ENCODE assay signal across 16 cellular contexts in the genomic region with DNA sequence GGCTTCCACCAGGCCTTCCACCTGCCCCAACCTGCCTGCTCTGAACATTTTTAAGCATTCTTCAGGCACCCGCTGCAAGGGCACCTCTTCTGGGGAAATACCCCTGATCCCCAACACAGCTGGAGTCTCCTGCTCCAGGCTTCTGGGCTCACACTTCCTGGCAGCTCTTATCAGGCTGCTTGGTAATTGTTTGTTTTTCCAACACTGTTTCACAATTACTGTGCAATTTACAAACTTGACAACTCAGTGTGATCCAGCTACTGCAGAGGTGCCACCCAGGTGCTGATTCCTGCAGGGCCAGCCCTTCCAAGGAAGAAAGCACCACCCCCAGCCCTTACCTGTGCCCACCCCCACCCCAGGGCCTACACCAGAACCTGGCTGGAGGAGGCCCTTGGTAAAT.
DNase-seq lines count a peak whose midpoint lies in the region; ATAC-seq and TF ChIP-seq lines count a peak whose summit lies in the region.
"Had no signal": no experiment of that assay in that cellular context is flagged by ENCODE, and none has a peak within 500 bp of the region (broad histone marks: within the 10 kb centered on the region; RNA-seq: fewer than 3 reads in every experiment).

No MANE protein-coding gene starts in this region.

- H3K36me3 ChIP-seq in lung (ENCODE audit: control insufficient read depth in 2 of 2, insufficient read depth in 2 of 2, low read length in 2 of 2) (no peaks in the 10 kb centered on the region), psoas muscle (ENCODE audit: insufficient read depth in 1 of 2, low read depth in 1 of 2) (no peaks in the 10 kb centered on the region)
- H3K36me3 ChIP-seq in effector memory CD4-positive, alpha-beta T cell (ENCODE audit: control insufficient read depth, insufficient read depth, low read length): no peaks in the 10 kb centered on the region

- 63 to 69% methylated on average over 1 of the region's 1 CpG for WGBS in lung, 2 donors
- WGBS in psoas muscle, 3 donors: 73 to 88% (median 81%) methylated on average over 1 of the region's 1 CpG

- peaks cover 3% of the 10 kb centered on the region for H3K27me3 Mint-ChIP-seq in activated T-helper 2 cell treated with anti-CD3 and anti-CD28 coated beads, Interferon-gamma antibody, Interleukin-2, Interleukin-4, amounts not matched to agents 10 μg/mL and 5 μg/mL and 100 μg/mL, durations not matched to agents 14 hours and 24 hours and 36 hours (ENCODE audit: low read depth)

- TF ChIP-seq CTCF in lung (IDR thresholded peaks at IDR 0.05; ENCODE audit: control extremely low read depth, extremely low read depth) (no peak), psoas muscle (IDR thresholded peaks at IDR 0.05) (no peak)

- H3K27ac Mint-ChIP-seq in activated T-helper 2 cell treated with anti-CD3 and anti-CD28 coated beads, Interferon-gamma antibody, Interleukin-2, Interleukin-4, amounts not matched to agents 10 μg/mL and 5 μg/mL and 100 μg/mL, durations not matched to agents 14 hours and 24 hours and 36 hours: no peak overlapping the region
- H3K27ac Mint-ChIP-seq: stimulated activated memory B cell treated with anti-CD40 and anti-IgM and Interleukin-4, amounts not matched to agents 10 μg/mL and 1 μg/mL and 100 μg/mL, for 72 hours had no signal

- no peaks in the 10 kb centered on the region for H3K4me1 ChIP-seq in lung (ENCODE audit: control insufficient read depth in 2 of 2, insufficient read depth in 2 of 2, low read length in 2 of 2)
- no peaks in the 10 kb centered on the region for H3K4me1 ChIP-seq in psoas muscle
- H3K4me1 ChIP-seq in effector memory CD4-positive, alpha-beta T cell (ENCODE audit: control insufficient read depth, insufficient read depth, low read length, poor library complexity, severe bottlenecking): no peaks in the 10 kb centered on the region

- no peak overlapping the region for H3K4me3 Mint-ChIP-seq in activated T-helper 2 cell treated with anti-CD3 and anti-CD28 coated beads, Interferon-gamma antibody, Interleukin-2, Interleukin-4, amounts not matched to agents 10 μg/mL and 5 μg/mL and 100 μg/mL, durations not matched to agents 14 hours and 24 hours and 36 hours (ENCODE audit: low read depth)
- H3K4me3 Mint-ChIP-seq: activated T-cell treated with anti-CD3 and anti-CD28 coated beads, Interleukin-2, amount 50 U/mL, for 4 hours; stimulated activated memory B cell treated with anti-CD40 and anti-IgM and Interleukin-4, amounts not matched to agents 10 μg/mL and 1 μg/mL and 100 μg/mL, for 72 hours had no signal

- peak; percentile 86 for DNase-seq in COR-L47 (lab: John Stamatoyannopoulos, UW)
- peak in 2 of 3 experiments; percentile 78 to 84 for DNase-seq in NCI-H1417 (lab: John Stamatoyannopoulos, UW)
- peak; percentile 33 for DNase-seq in astrocyte of the hippocampus (ENCODE audit: low read depth, low spot score)
- DNase-seq in lung (ENCODE audit: low spot score): peak; percentile 38
- DNase-seq in activated T-helper 2 cell treated with anti-CD3 and anti-CD28 coated beads, Interferon-gamma antibody, Interleukin-2, Interleukin-4, amounts not matched to agents 10 μg/mL and 5 μg/mL and 100 μg/mL, durations not matched to agents 14 hours and 24 hours and 36 hours (ENCODE audit: low spot score): no peak
- no peak for DNase-seq in psoas muscle
- no peak for DNase-seq in effector CD8-positive, alpha-beta T cell (lab: John Stamatoyannopoulos, UW)
- no peak for DNase-seq in effector memory CD4-positive, alpha-beta T cell
- DNase-seq: activated CD4-positive, alpha-beta T cell treated with anti-CD3 and anti-CD28 coated beads for 4 hours; activated T-cell treated with anti-CD3 and anti-CD28 coated beads, Interleukin-2, amount 50 U/mL, for 4 hours; EL; foreskin fibroblast; NCI-H2107; stimulated activated CD4-positive, alpha-beta T cell treated with anti-CD3 and anti-CD28 coated beads, Interleukin-4, amount 100 ng/mL, for 4 hours had no signal

- intact Hi-C loops in activated T-helper 2 cell treated with anti-CD3 and anti-CD28 coated beads, Interferon-gamma antibody, Interleukin-2, Interleukin-4, amounts not matched to agents 10 μg/mL and 5 μg/mL and 100 μg/mL, durations not matched to agents 14 hours and 24 hours and 36 hours (cut with micrococcal nuclease): no loop called here
- intact Hi-C loops in psoas muscle (cut with DNase I): no loop called here

- no peaks in the 10 kb centered on the region for H3K27me3 ChIP-seq in lung (ENCODE audit: control insufficient read depth, insufficient read depth)
- no peaks in the 10 kb centered on the region for H3K27me3 ChIP-seq in psoas muscle (ENCODE audit: insufficient read depth in 3 of 3, low read length in 2 of 3)
- H3K27me3 ChIP-seq in effector memory CD4-positive, alpha-beta T cell (replicated peaks; ENCODE audit: control insufficient read depth, insufficient read depth, low read length, poor library complexity, severe bottlenecking): no peaks in the 10 kb centered on the region

- no peaks in the 10 kb centered on the region for H3K9me3 Mint-ChIP-seq in activated T-helper 2 cell treated with anti-CD3 and anti-CD28 coated beads, Interferon-gamma antibody, Interleukin-2, Interleukin-4, amounts not matched to agents 10 μg/mL and 5 μg/mL and 100 μg/mL, durations not matched to agents 14 hours and 24 hours and 36 hours
- H3K9me3 Mint-ChIP-seq: activated T-cell treated with anti-CD3 and anti-CD28 coated beads, Interleukin-2, amount 50 U/mL, for 4 hours; stimulated activated memory B cell treated with anti-CD40 and anti-IgM and Interleukin-4, amounts not matched to agents 10 μg/mL and 1 μg/mL and 100 μg/mL, for 72 hours had no signal

- H3K4me3 ChIP-seq in lung (no peak overlapping the region), psoas muscle (no peak overlapping the region)
- no peak overlapping the region for H3K4me3 ChIP-seq in effector memory CD4-positive, alpha-beta T cell (ENCODE audit: insufficient read depth, low read depth, low read length, poor library complexity, severe bottlenecking)

- H3K36me3 Mint-ChIP-seq in activated T-helper 2 cell treated with anti-CD3 and anti-CD28 coated beads, Interferon-gamma antibody, Interleukin-2, Interleukin-4, amounts not matched to agents 10 μg/mL and 5 μg/mL and 100 μg/mL, durations not matched to agents 14 hours and 24 hours and 36 hours (ENCODE audit: low read depth): no peaks in the 10 kb centered on the region

- H3K4me1 Mint-ChIP-seq in activated T-helper 2 cell treated with anti-CD3 and anti-CD28 coated beads, Interferon-gamma antibody, Interleukin-2, Interleukin-4, amounts not matched to agents 10 μg/mL and 5 μg/mL and 100 μg/mL, durations not matched to agents 14 hours and 24 hours and 36 hours (ENCODE audit: low read depth): peaks cover 4% of the 10 kb centered on the region
- H3K4me1 Mint-ChIP-seq: stimulated activated memory B cell treated with anti-CD40 and anti-IgM and Interleukin-4, amounts not matched to agents 10 μg/mL and 1 μg/mL and 100 μg/mL, for 72 hours had no signal

- no peaks in the 10 kb centered on the region for H3K9me3 ChIP-seq in lung (ENCODE audit: control insufficient read depth in 2 of 2, insufficient read depth in 1 of 2, low read length in 1 of 2)
- H3K9me3 ChIP-seq in psoas muscle: no peaks in the 10 kb centered on the region
- H3K9me3 ChIP-seq in effector memory CD4-positive, alpha-beta T cell (ENCODE audit: control insufficient read depth, low read length): no peaks in the 10 kb centered on the region

- ATAC-seq in lung (ENCODE audit: insufficient read depth, low FRiP score): peak; percentile 35
- ATAC-seq in psoas muscle: no peak
- ATAC-seq: activated T-cell treated with anti-CD3 and anti-CD28 coated beads, Interleukin-2, amount 50 U/mL, for 4 hours; stimulated activated memory B cell treated with anti-CD40 and anti-IgM and Interleukin-4, amounts not matched to agents 10 μg/mL and 1 μg/mL and 100 μg/mL, for 72 hours had no signal

- H3K27ac ChIP-seq in lung (ENCODE audit: low read depth in 1 of 2, low read length in 1 of 2) (no peak overlapping the region), psoas muscle (no peak overlapping the region)
- H3K27ac ChIP-seq in effector memory CD4-positive, alpha-beta T cell (ENCODE audit: insufficient read depth, low read length, poor library complexity, severe bottlenecking): no peak overlapping the region
- H3K27ac ChIP-seq: KMS-11 had no signal

Comparison
In these comparisons a context has a peak if more than half of its experiments do, and no peak if none do; other contexts are left out.
1. DNase-seq: peak in COR-L47 (single experiment), NCI-H1417 (2 of 3), astrocyte of the hippocampus (single experiment) and lung (single experiment); none in activated T-helper 2 cell treated with anti-CD3 and anti-CD28 coated beads, Interferon-gamma antibody, Interleukin-2, Interleukin-4, amounts not matched to agents 10 μg/mL and 5 μg/mL and 100 μg/mL, durations not matched to agents 14 hours and 24 hours and 36 hours (single experiment), psoas muscle (0 of 2), effector CD8-positive, alpha-beta T cell (single experiment) and effector memory CD4-positive, alpha-beta T cell (0 of 3).